In the genomic region with DNA sequence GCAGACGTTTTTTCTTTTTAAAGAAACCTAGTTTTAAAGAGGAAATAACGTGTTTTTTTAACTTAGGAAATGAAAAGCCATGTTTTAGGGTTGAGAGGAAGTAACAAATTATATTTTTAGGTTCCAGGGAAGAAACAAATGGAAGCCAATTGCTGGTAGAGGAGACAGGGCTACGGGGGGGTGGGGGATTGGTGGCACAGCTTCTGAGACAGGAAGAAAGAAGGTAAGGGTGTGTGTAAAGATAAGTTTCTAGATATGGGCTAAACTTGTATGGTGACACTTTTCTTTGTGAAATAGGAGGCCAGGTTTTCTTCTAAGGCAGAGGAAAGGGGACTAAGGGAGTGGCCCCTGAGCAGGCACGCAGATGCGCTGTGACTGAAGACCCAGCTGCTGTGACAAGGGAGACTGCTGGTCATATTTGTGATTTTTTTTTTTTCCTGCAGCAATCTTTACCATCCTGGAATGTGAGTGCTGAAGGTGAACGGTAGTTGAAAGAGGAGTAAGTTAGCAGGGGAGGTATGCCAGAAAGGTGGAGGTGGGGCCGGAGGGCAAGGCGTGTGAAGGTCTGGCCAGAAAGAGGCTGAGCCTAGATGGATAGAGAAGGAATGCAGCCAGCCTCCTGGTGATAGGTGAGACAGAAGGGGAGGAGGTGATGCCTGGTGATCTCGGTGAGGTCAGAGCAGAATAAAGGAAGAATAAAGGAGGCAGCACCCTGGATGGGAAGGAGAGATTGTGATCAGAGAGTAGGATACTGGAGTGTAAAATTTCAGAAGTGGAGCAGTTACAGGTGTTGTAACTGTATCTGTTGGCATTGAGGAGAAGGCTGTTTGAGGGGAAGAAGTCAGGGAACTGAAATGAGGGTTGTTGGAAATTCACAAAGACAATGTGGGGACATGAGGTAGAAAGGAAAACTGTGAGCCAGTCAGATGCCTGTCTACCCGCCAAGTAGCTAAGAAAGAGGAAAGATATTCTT, we compare ENCODE assay signal across 8 cellular contexts. TPM values are rescaled to one million over a fixed set of nuclear protein-coding genes. Genes with fewer than 3 reads are reported as not detected.
DNase-seq lines count a peak whose midpoint lies in the region; ATAC-seq and TF ChIP-seq lines count a peak whose summit lies in the region.

No MANE protein-coding gene starts in this region.

- H3K9ac ChIP-seq in iPS-20b (ENCODE audit: low read depth, low read length): peak overlapping the region; percentile 60; the same call in 1 of the 2 replicates

- H3K9me3 Mint-ChIP-seq in activated naive CD4-positive, alpha-beta T cell treated with anti-CD3 and anti-CD28 coated beads, Interleukin-2, amount 50 U/mL, for 24 hours: no peaks in the 10 kb centered on the region

- no peak for TF ChIP-seq CTCF in thoracic aorta (IDR thresholded peaks at IDR 0.05)
- TF ChIP-seq CTCF in WERI-Rb-1 (IDR thresholded peaks at IDR 0.05; ENCODE audit: low read depth, low read length): no peak

- H3K4me3 ChIP-seq in iPS-20b (ENCODE audit: low read length) (peak overlapping the region; percentile 88), thoracic aorta (peak overlapping the region; percentile 93), WERI-Rb-1 (ENCODE audit: low read depth, low read length) (no peak overlapping the region)

- ATAC-seq in thoracic aorta (ENCODE audit: insufficient number of reproducible peaks, low FRiP score, low read depth): no peak

- no peaks in the 10 kb centered on the region for H3K9me3 ChIP-seq in iPS-20b (ENCODE audit: insufficient read depth, low read depth, low read length)
- H3K9me3 ChIP-seq in thoracic aorta: no peaks in the 10 kb centered on the region
- H3K9me3 ChIP-seq in WERI-Rb-1 (ENCODE audit: severe bottlenecking): no peaks in the 10 kb centered on the region

- peaks cover 18% of the 10 kb centered on the region for H3K27me3 ChIP-seq in iPS-20b (ENCODE audit: insufficient read depth, low read length)
- no peaks in the 10 kb centered on the region for H3K27me3 ChIP-seq in thoracic aorta (replicated peaks; ENCODE audit: insufficient read depth)
- H3K27me3 ChIP-seq in WERI-Rb-1 (ENCODE audit: insufficient read depth, low read depth, severe bottlenecking): no peaks in the 10 kb centered on the region

- peaks cover 44% of the 10 kb centered on the region for H3K4me1 Mint-ChIP-seq in activated naive CD4-positive, alpha-beta T cell treated with anti-CD3 and anti-CD28 coated beads, Interleukin-2, amount 50 U/mL, for 24 hours

- H3K36me3 Mint-ChIP-seq in activated naive CD4-positive, alpha-beta T cell treated with anti-CD3 and anti-CD28 coated beads, Interleukin-2, amount 50 U/mL, for 24 hours: no peaks in the 10 kb centered on the region

- H3K4me3 Mint-ChIP-seq in activated naive CD4-positive, alpha-beta T cell treated with anti-CD3 and anti-CD28 coated beads, Interleukin-2, amount 50 U/mL, for 24 hours: peak overlapping the region; percentile 98

- H3K27me3 Mint-ChIP-seq in activated naive CD4-positive, alpha-beta T cell treated with anti-CD3 and anti-CD28 coated beads, Interleukin-2, amount 50 U/mL, for 24 hours: no peaks in the 10 kb centered on the region

- H3K4me1 ChIP-seq in iPS-20b (ENCODE audit: insufficient read depth, low read length) (peaks cover 9% of the 10 kb centered on the region), thoracic aorta (ENCODE audit: control insufficient read depth in 1 of 2, low read depth in 2 of 2) (peaks cover 4 to 16% of the 10 kb centered on the region in 2 donors)

- DNase-seq in activated gamma-delta T cell treated with Interleukin-2 at 50 U/mL for 16 hours (peak; percentile 10), activated gamma-delta T cell (lab: John Stamatoyannopoulos, UW) (no peak), thoracic aorta (ENCODE audit: low spot score) (no peak), WERI-Rb-1 (no peak), NCI-H524 (lab: John Stamatoyannopoulos, UW) (no peak), NCI-H1694 (lab: John Stamatoyannopoulos, UW) (no peak)

- peak overlapping the region; percentile 88 for H3K27ac Mint-ChIP-seq in activated naive CD4-positive, alpha-beta T cell treated with anti-CD3 and anti-CD28 coated beads, Interleukin-2, amount 50 U/mL, for 24 hours

- H3K36me3 ChIP-seq in iPS-20b (ENCODE audit: insufficient read depth, low read depth, low read length): peaks cover 10% of the 10 kb centered on the region
- no peaks in the 10 kb centered on the region for H3K36me3 ChIP-seq in thoracic aorta
- peaks cover 35% of the 10 kb centered on the region for H3K36me3 ChIP-seq in WERI-Rb-1

- H3K27ac ChIP-seq in iPS-20b (ENCODE audit: low read length): no peak overlapping the region
- peak overlapping the region in 1 of 2 donors; percentile 31 for H3K27ac ChIP-seq in thoracic aorta
- H3K27ac ChIP-seq in WERI-Rb-1: no peak overlapping the region

RNA-seq across cellular contexts. Expression of gene GNG10, which starts 1.7 kb away (rescaled TPM):
- 10 to 100 TPM; 66.1 to 93.1 TPM for total RNA-seq in thoracic aorta

RNA-seq across cellular contexts. Expression of gene DNAJC25, which starts 32.0 kb away (rescaled TPM):
- 10 to 100 TPM in 1 of 2 donors, 1 to 10 TPM in 1; 9.5 to 10.2 TPM for total RNA-seq in thoracic aorta
